26 cellular contexts compared by ENCODE assay signal in genomic region chr2:137672961-137673552, GRCh38.
"Had no signal": no experiment of that assay in that cellular context is flagged by ENCODE, and none has a peak within 500 bp of the region (broad histone marks: within the 10 kb centered on the region; RNA-seq: fewer than 3 reads in every experiment).

No MANE protein-coding gene starts in this region.

- ATAC-seq: left lobe of liver; mucosa of descending colon; naive thymus-derived CD4-positive, alpha-beta T cell; natural killer cell treated with Interleukin-12 subunit alpha and Interleukin-12 subunit beta and Interleukin-15 and Interleukin-18, amount 100 ng/mL, for 72 hours; sciatic nerve; stimulated activated memory B cell treated with anti-CD40 and anti-IgM and Interleukin-4, amounts not matched to agents 10 μg/mL and 1 μg/mL and 100 μg/mL, for 72 hours; stimulated activated naive CD8-positive, alpha-beta T cell treated with anti-CD3 and anti-CD28 coated beads, Interleukin-15, amount 100 ng/mL, for 72 hours; upper lobe of right lung had no signal

- DNase-seq: islet precursor cell; midbrain; mucosa of descending colon; naive thymus-derived CD4-positive, alpha-beta T cell; ovary; right cardiac atrium; stimulated activated CD4-positive, alpha-beta T cell treated with anti-CD3 and anti-CD28 coated beads, Interleukin-1b, Interleukin-23, amount 100 ng/mL, for 48 hours; stimulated activated CD4-positive, alpha-beta T cell treated with anti-CD3 and anti-CD28 coated beads, Interleukin-2, amount 100 ng/mL, for 48 hours; stimulated activated CD4-positive, alpha-beta T cell treated with anti-CD3 and anti-CD28 coated beads, Interleukin-4, amount 100 ng/mL, for 4 hours; stimulated activated CD8-positive, alpha-beta memory T cell treated with anti-CD3 and anti-CD28 coated beads, Interleukin-4, amount 100 ng/mL, for 48 hours; stimulated activated naive CD4-positive, alpha-beta T cell treated with Interleukin-2 at 50 U/mL for 16 hours; stimulated activated naive CD8-positive, alpha-beta T cell treated with anti-CD3 and anti-CD28 coated beads, Interleukin-15, amount 100 ng/mL, for 72 hours; substantia nigra; testis; tibial artery; trophoblast cell; upper lobe of right lung had no signal

- H3K4me2 ChIP-seq: hepatocyte had no signal

- H3K27ac ChIP-seq: hepatocyte, ovary, skin epidermis, testis, tibial artery, upper lobe of right lung had no signal

- H3K4me3 ChIP-seq: heart left ventricle, hepatocyte, lung, mucosa of descending colon, ovary, skin epidermis, testis, tibial artery, upper lobe of right lung had no signal

- H3K9me3 ChIP-seq: heart left ventricle, mucosa of descending colon, ovary, testis, tibial artery, upper lobe of right lung had no signal

- H3K4me1 ChIP-seq: testis, tibial artery, upper lobe of right lung had no signal

- H2AFZ ChIP-seq: hepatocyte had no signal

- H3K27me3 ChIP-seq: heart left ventricle, hepatocyte, ovary, testis, tibial artery, upper lobe of right lung had no signal

- H3K36me3 ChIP-seq: heart left ventricle, ovary, tibial artery, upper lobe of right lung had no signal

- FAIRE-seq: urothelium cell line had no signal
